1 cellular context compared by ENCODE assay signal in the genomic region with DNA sequence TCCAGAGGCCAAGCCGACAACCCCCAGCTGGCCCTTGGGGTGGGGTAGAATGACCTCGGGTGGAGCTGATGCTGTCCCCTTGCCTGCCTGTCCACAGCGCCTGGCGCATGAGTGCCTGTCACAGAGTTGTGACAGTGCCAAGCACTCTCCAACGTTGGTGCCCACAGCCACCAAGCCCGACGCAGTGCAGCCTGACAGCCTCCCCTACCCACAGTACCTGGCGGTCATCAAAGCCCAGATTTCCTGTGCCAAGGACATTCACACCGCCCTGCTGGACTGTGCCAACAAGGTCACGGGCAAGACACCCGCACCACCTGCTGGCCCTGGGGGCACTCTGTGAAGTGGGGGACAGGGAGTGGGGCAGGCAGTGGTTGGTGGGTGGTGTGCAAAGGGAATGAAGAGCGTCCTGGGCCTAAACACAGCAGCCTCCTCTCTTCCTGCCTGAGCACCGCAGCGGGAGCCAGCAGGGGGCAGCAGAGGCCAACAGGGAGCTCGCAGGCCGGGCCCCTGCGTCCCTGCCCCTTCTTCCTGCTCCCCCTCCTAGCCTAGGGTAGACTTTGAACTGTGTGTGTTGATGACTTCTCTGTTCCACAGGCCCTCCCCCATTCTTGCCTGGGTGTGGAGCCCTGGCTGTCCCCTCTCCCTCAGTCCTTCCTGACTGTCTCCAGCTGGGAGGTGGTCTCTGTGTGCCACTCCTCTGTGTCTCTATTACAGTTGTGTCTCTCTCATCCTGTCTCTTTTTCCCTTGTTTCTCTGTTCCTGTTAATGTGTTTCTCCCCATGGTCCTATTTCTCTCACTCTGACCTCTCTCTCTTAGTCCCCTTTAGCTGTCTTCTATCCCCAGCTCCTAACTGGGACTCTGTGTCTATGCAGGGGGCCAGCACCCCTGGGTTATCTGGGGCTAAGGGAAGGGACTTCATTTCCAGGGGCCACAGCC.
TF ChIP-seq lines count a peak whose summit lies in the region.

No MANE protein-coding gene starts in this region.

TF ChIP-seq in HEK293, 187 proteins besides CTCF, POLR2A, EP300 and RAD21 (continued from another document and continues in another):
- TF ChIP-seq, protein P1, sequence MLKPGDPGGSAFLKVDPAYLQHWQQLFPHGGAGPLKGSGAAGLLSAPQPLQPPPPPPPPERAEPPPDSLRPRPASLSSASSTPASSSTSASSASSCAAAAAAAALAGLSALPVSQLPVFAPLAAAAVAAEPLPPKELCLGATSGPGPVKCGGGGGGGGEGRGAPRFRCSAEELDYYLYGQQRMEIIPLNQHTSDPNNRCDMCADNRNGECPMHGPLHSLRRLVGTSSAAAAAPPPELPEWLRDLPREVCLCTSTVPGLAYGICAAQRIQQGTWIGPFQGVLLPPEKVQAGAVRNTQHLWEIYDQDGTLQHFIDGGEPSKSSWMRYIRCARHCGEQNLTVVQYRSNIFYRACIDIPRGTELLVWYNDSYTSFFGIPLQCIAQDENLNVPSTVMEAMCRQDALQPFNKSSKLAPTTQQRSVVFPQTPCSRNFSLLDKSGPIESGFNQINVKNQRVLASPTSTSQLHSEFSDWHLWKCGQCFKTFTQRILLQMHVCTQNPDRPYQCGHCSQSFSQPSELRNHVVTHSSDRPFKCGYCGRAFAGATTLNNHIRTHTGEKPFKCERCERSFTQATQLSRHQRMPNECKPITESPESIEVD (tag by site-specific recombination; IDR thresholded peaks at IDR 0.05), result no peak
- no peak for TF ChIP-seq ZNF112 (tag by site-specific recombination; IDR thresholded peaks at IDR 0.05)
- TF ChIP-seq ZNF366 (tag by site-specific recombination; conservative IDR thresholded peaks at IDR 0.05), result peak; percentile 66; the same call in 1 of the 2 replicates
- no peak for TF ChIP-seq ZNF548 (tag by site-specific recombination; IDR thresholded peaks at IDR 0.05)
- TF ChIP-seq ZNF677 (tag by site-specific recombination; IDR thresholded peaks at IDR 0.05), result peak; percentile 34; the same call in 1 of the 2 replicates
- TF ChIP-seq ZNF350 (tag by site-specific recombination; IDR thresholded peaks at IDR 0.05), result no peak
- TF ChIP-seq ZXDB (tag by site-specific recombination; IDR thresholded peaks at IDR 0.05), result peak; percentile 98
- TF ChIP-seq ZNF211 (tag by site-specific recombination; IDR thresholded peaks at IDR 0.05; ENCODE audit: low read depth), result no peak
- TF ChIP-seq ZNF140 (tag by site-specific recombination; IDR thresholded peaks at IDR 0.05), result no peak
- TF ChIP-seq, protein P2, sequence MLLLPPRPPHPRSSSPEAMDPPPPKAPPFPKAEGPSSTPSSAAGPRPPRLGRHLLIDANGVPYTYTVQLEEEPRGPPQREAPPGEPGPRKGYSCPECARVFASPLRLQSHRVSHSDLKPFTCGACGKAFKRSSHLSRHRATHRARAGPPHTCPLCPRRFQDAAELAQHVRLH (tag by site-specific recombination; IDR thresholded peaks at IDR 0.05), result peak; percentile 93
- TF ChIP-seq ZBTB17 (tag by site-specific recombination; IDR thresholded peaks at IDR 0.05), result peak; percentile 87
- no peak for TF ChIP-seq ZNF48 (tag by site-specific recombination; IDR thresholded peaks at IDR 0.05)
- TF ChIP-seq ZBTB8A (tag by site-specific recombination; IDR thresholded peaks at IDR 0.05), result peak; percentile 34; the same call in 1 of the 2 replicates
- TF ChIP-seq, protein P3, sequence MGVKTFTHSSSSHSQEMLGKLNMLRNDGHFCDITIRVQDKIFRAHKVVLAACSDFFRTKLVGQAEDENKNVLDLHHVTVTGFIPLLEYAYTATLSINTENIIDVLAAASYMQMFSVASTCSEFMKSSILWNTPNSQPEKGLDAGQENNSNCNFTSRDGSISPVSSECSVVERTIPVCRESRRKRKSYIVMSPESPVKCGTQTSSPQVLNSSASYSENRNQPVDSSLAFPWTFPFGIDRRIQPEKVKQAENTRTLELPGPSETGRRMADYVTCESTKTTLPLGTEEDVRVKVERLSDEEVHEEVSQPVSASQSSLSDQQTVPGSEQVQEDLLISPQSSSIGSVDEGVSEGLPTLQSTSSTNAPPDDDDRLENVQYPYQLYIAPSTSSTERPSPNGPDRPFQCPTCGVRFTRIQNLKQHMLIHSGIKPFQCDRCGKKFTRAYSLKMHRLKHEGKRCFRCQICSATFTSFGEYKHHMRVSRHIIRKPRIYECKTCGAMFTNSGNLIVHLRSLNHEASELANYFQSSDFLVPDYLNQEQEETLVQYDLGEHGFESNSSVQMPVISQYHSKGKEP (tag by site-specific recombination; IDR thresholded peaks at IDR 0.05), result no peak
- no peak for TF ChIP-seq ZNF558 (tag by site-specific recombination; IDR thresholded peaks at IDR 0.05)
- TF ChIP-seq REPIN1 (tag by site-specific recombination; IDR thresholded peaks at IDR 0.05; ENCODE audit: low read depth), result no peak
- TF ChIP-seq, protein P4, sequence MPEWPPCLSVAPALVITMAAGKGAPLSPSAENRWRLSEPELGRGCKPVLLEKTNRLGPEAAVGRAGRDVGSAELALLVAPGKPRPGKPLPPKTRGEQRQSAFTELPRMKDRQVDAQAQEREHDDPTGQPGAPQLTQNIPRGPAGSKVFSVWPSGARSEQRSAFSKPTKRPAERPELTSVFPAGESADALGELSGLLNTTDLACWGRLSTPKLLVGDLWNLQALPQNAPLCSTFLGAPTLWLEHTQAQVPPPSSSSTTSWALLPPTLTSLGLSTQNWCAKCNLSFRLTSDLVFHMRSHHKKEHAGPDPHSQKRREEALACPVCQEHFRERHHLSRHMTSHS (tag by site-specific recombination; IDR thresholded peaks at IDR 0.05), result no peak
- no peak for TF ChIP-seq ZNF248 (tag by site-specific recombination; IDR thresholded peaks at IDR 0.05)
- TF ChIP-seq FEZF1 (tag by site-specific recombination; IDR thresholded peaks at IDR 0.05), result no peak
- TF ChIP-seq, protein P5, sequence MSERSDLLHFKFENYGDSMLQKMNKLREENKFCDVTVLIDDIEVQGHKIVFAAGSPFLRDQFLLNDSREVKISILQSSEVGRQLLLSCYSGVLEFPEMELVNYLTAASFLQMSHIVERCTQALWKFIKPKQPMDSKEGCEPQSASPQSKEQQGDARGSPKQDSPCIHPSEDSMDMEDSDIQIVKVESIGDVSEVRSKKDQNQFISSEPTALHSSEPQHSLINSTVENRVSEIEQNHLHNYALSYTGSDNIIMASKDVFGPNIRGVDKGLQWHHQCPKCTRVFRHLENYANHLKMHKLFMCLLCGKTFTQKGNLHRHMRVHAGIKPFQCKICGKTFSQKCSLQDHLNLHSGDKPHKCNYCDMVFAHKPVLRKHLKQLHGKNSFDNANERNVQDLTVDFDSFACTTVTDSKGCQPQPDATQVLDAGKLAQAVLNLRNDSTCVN (tag by site-specific recombination; optimal IDR thresholded peaks at IDR 0.05), result peak; percentile 36
- peak; percentile 97 for TF ChIP-seq ZSCAN30 (tag by site-specific recombination; IDR thresholded peaks at IDR 0.05)
- no peak for TF ChIP-seq MEIS1 (CRISPR knock-in tag; IDR thresholded peaks at IDR 0.05; ENCODE audit: borderline replicate concordance)
- TF ChIP-seq ZNF600 (tag by site-specific recombination; IDR thresholded peaks at IDR 0.05), result peak; percentile 95
- TF ChIP-seq TCF7L2 (IDR thresholded peaks at IDR 0.05; ENCODE audit: borderline replicate concordance, low read depth, low read length), result no peak
- no peak; the same call in 1 of the 2 replicates for TF ChIP-seq ZNF561 (tag by site-specific recombination; IDR thresholded peaks at IDR 0.05; ENCODE audit: borderline replicate concordance)
- no peak for TF ChIP-seq HOXA7 (CRISPR knock-in tag; IDR thresholded peaks at IDR 0.05; ENCODE audit: borderline replicate concordance)
- TF ChIP-seq HOXC10 (CRISPR knock-in tag; IDR thresholded peaks at IDR 0.05), result no peak
- no peak; the same call in 1 of the 2 replicates for TF ChIP-seq ZNF10 (tag by site-specific recombination; IDR thresholded peaks at IDR 0.05)
- TF ChIP-seq, protein P6, sequence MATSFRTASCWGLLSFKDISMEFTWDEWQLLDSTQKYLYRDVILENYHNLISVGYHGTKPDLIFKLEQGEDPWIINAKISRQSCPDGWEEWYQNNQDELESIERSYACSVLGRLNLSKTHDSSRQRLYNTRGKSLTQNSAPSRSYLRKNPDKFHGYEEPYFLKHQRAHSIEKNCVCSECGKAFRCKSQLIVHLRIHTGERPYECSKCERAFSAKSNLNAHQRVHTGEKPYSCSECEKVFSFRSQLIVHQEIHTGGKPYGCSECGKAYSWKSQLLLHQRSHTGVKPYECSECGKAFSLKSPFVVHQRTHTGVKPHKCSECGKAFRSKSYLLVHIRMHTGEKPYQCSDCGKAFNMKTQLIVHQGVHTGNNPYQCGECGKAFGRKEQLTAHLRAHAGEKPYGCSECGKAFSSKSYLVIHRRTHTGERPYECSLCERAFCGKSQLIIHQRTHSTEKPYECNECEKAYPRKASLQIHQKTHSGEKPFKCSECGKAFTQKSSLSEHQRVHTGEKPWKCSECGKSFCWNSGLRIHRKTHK (tag by site-specific recombination; IDR thresholded peaks at IDR 0.05), result no peak
- TF ChIP-seq, protein P7, sequence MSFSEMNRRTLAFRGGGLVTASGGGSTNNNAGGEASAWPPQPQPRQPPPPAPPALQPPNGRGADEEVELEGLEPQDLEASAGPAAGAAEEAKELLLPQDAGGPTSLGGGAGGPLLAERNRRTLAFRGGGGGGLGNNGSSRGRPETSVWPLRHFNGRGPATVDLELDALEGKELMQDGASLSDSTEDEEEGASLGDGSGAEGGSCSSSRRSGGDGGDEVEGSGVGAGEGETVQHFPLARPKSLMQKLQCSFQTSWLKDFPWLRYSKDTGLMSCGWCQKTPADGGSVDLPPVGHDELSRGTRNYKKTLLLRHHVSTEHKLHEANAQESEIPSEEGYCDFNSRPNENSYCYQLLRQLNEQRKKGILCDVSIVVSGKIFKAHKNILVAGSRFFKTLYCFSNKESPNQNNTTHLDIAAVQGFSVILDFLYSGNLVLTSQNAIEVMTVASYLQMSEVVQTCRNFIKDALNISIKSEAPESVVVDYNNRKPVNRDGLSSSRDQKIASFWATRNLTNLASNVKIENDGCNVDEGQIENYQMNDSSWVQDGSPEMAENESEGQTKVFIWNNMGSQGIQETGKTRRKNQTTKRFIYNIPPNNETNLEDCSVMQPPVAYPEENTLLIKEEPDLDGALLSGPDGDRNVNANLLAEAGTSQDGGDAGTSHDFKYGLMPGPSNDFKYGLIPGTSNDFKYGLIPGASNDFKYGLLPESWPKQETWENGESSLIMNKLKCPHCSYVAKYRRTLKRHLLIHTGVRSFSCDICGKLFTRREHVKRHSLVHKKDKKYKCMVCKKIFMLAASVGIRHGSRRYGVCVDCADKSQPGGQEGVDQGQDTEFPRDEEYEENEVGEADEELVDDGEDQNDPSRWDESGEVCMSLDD (tag by site-specific recombination; IDR thresholded peaks at IDR 0.05), result peak; percentile 55
- peak; percentile 69; the same call in 1 of the 2 replicates for TF ChIP-seq KLF16 (tag by site-specific recombination; IDR thresholded peaks at IDR 0.05)
- TF ChIP-seq ZNF404 (tag by site-specific recombination; IDR thresholded peaks at IDR 0.05), result no peak
- TF ChIP-seq ZBTB1 (tag by site-specific recombination; IDR thresholded peaks at IDR 0.05), result no peak
- TF ChIP-seq ZNF324 (tag by site-specific recombination; IDR thresholded peaks at IDR 0.05), result peak; percentile 81; the same call in 1 of the 2 replicates
- no peak for TF ChIP-seq RBAK (tag by site-specific recombination; IDR thresholded peaks at IDR 0.05)
- TF ChIP-seq, protein P8, sequence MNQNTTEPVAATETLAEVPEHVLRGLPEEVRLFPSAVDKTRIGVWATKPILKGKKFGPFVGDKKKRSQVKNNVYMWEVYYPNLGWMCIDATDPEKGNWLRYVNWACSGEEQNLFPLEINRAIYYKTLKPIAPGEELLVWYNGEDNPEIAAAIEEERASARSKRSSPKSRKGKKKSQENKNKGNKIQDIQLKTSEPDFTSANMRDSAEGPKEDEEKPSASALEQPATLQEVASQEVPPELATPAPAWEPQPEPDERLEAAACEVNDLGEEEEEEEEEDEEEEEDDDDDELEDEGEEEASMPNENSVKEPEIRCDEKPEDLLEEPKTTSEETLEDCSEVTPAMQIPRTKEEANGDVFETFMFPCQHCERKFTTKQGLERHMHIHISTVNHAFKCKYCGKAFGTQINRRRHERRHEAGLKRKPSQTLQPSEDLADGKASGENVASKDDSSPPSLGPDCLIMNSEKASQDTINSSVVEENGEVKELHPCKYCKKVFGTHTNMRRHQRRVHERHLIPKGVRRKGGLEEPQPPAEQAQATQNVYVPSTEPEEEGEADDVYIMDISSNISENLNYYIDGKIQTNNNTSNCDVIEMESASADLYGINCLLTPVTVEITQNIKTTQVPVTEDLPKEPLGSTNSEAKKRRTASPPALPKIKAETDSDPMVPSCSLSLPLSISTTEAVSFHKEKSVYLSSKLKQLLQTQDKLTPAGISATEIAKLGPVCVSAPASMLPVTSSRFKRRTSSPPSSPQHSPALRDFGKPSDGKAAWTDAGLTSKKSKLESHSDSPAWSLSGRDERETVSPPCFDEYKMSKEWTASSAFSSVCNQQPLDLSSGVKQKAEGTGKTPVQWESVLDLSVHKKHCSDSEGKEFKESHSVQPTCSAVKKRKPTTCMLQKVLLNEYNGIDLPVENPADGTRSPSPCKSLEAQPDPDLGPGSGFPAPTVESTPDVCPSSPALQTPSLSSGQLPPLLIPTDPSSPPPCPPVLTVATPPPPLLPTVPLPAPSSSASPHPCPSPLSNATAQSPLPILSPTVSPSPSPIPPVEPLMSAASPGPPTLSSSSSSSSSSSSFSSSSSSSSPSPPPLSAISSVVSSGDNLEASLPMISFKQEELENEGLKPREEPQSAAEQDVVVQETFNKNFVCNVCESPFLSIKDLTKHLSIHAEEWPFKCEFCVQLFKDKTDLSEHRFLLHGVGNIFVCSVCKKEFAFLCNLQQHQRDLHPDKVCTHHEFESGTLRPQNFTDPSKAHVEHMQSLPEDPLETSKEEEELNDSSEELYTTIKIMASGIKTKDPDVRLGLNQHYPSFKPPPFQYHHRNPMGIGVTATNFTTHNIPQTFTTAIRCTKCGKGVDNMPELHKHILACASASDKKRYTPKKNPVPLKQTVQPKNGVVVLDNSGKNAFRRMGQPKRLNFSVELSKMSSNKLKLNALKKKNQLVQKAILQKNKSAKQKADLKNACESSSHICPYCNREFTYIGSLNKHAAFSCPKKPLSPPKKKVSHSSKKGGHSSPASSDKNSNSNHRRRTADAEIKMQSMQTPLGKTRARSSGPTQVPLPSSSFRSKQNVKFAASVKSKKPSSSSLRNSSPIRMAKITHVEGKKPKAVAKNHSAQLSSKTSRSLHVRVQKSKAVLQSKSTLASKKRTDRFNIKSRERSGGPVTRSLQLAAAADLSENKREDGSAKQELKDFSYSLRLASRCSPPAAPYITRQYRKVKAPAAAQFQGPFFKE (tag by site-specific recombination; IDR thresholded peaks at IDR 0.05; ENCODE audit: borderline replicate concordance), result no peak; the same call in 1 of the 2 replicates
- TF ChIP-seq YY1 (tag by site-specific recombination; IDR thresholded peaks at IDR 0.05), result no peak
- TF ChIP-seq, protein P9, sequence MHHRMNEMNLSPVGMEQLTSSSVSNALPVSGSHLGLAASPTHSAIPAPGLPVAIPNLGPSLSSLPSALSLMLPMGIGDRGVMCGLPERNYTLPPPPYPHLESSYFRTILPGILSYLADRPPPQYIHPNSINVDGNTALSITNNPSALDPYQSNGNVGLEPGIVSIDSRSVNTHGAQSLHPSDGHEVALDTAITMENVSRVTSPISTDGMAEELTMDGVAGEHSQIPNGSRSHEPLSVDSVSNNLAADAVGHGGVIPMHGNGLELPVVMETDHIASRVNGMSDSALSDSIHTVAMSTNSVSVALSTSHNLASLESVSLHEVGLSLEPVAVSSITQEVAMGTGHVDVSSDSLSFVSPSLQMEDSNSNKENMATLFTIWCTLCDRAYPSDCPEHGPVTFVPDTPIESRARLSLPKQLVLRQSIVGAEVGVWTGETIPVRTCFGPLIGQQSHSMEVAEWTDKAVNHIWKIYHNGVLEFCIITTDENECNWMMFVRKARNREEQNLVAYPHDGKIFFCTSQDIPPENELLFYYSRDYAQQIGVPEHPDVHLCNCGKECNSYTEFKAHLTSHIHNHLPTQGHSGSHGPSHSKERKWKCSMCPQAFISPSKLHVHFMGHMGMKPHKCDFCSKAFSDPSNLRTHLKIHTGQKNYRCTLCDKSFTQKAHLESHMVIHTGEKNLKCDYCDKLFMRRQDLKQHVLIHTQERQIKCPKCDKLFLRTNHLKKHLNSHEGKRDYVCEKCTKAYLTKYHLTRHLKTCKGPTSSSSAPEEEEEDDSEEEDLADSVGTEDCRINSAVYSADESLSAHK (tag by site-specific recombination; IDR thresholded peaks at IDR 0.05), result no peak
